ENCODE assay signal across 8 cellular contexts in the genomic region with DNA sequence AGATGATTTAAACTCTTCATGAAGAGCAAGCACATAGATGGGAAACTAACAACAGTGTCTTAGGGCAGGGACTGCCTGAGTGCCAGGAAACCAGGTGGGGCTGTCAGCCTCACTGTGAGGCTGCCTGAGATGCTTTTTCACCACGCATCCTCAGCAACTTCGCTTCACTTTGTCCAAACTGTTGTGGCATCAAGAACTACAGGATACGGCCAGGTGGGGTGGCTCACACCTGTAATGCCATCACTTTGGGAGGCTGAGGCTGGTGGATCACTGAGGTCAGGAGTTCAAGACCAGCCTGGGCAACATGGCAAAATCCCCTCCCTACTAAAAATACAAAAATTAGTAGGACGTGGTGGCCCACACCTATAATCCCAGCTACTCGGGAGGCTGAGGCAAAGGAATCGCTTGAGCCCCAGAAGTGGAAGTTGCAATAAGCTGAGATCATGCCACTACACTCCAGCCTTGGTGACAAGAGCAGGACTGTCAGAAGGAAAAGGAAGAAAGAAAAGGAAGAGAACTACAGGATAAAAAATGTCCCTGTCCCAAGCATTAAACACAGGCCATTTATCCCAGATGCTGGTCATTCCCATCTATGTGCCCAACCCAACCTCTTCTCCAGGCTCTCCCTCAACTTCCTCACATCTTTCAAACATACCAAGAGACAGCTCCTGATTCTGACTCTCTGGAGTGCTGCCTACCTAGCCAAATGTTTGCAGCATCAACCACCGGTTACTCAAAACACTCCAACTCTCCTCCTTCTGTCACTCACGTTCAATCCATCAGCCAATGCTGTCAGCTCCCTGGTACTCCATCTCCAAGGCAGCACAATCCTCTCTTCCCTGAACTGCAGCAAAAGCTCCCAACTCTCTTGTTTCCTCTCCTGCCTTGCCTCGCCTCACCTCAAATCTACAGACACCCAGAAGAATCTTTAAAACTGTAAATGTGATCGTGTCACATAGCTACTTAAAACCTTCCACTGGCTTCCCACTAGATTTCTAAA. TPM values are rescaled to one million over a fixed set of nuclear protein-coding genes. Genes with fewer than 3 reads are reported as not detected.
DNase-seq lines count a peak whose midpoint lies in the region; ATAC-seq and TF ChIP-seq lines count a peak whose summit lies in the region.

No MANE protein-coding gene starts in this region.

- peak overlapping the region; percentile 91 to 99 for H3K4me3 ChIP-seq in testis

- no peaks in the 10 kb centered on the region for H3K9me3 ChIP-seq in testis

- POLR2A ChIA-PET in activated CD4-positive, alpha-beta T cell treated with anti-CD3 and anti-CD28 coated beads, Interleukin-2, amount 10 ng/mL, durations not matched to agents 7 days and 5 days (lab: Charles Lee) = interaction anchor here (0.7 to 1.0 kb wide), 2 partner anchors 115 to 118 kb away, joined by 3 read pairs; a partner anchor contains a TSS
- POLR2A ChIA-PET in activated CD8-positive, alpha-beta T cell treated with anti-CD3 and anti-CD28 coated beads, Interleukin-2, amount 10 ng/mL, durations not matched to agents 7 days and 5 days (lab: Charles Lee) = interaction anchor here (0.6 to 1.9 kb wide), 11 partner anchors 13 to 850 kb away, joined by 3 to 11 read pairs (median 3); a partner anchor contains a TSS

- H3K4me1 ChIP-seq in testis = peaks cover 16% of the 10 kb centered on the region

- peak overlapping the region; percentile 84 for H3K27ac Mint-ChIP-seq in activated CD4-positive, alpha-beta T cell treated with anti-CD3 and anti-CD28 coated beads, Interleukin-2, amount 10 ng/mL, durations not matched to agents 7 days and 5 days
- H3K27ac Mint-ChIP-seq in activated CD8-positive, alpha-beta T cell treated with anti-CD3 and anti-CD28 coated beads, Interleukin-2, amount 10 ng/mL, durations not matched to agents 7 days and 5 days = peak overlapping the region; percentile 80
- H3K27ac Mint-ChIP-seq in immature natural killer cell = peak overlapping the region; percentile 43 to 94 (median 85)

- H3K4me1 Mint-ChIP-seq in activated CD4-positive, alpha-beta T cell treated with anti-CD3 and anti-CD28 coated beads, Interleukin-2, amount 10 ng/mL, durations not matched to agents 7 days and 5 days = peaks cover 39% of the 10 kb centered on the region
- peaks cover 36% of the 10 kb centered on the region for H3K4me1 Mint-ChIP-seq in activated CD8-positive, alpha-beta T cell treated with anti-CD3 and anti-CD28 coated beads, Interleukin-2, amount 10 ng/mL, durations not matched to agents 7 days and 5 days (ENCODE audit: low read depth)
- H3K4me1 Mint-ChIP-seq in immature natural killer cell = peaks cover 35 to 41% of the 10 kb centered on the region in 2 donors

- H3K27ac ChIP-seq in testis = peak overlapping the region; percentile 88 to 95

- H3K9me3 Mint-ChIP-seq in activated CD4-positive, alpha-beta T cell treated with anti-CD3 and anti-CD28 coated beads, Interleukin-2, amount 10 ng/mL, durations not matched to agents 7 days and 5 days = no peaks in the 10 kb centered on the region
- no peaks in the 10 kb centered on the region for H3K9me3 Mint-ChIP-seq in activated CD8-positive, alpha-beta T cell treated with anti-CD3 and anti-CD28 coated beads, Interleukin-2, amount 10 ng/mL, durations not matched to agents 7 days and 5 days (ENCODE audit: insufficient read depth)
- no peaks in the 10 kb centered on the region for H3K9me3 Mint-ChIP-seq in immature natural killer cell

- peak overlapping the region; percentile 80 for H3K4me3 Mint-ChIP-seq in activated CD4-positive, alpha-beta T cell treated with anti-CD3 and anti-CD28 coated beads, Interleukin-2, amount 10 ng/mL, durations not matched to agents 7 days and 5 days
- peak overlapping the region; percentile 91 for H3K4me3 Mint-ChIP-seq in activated CD8-positive, alpha-beta T cell treated with anti-CD3 and anti-CD28 coated beads, Interleukin-2, amount 10 ng/mL, durations not matched to agents 7 days and 5 days
- peak overlapping the region; percentile 83 to 95 (median 86) for H3K4me3 Mint-ChIP-seq in immature natural killer cell

- H3K27me3 ChIP-seq in testis = no peaks in the 10 kb centered on the region

- TF ChIP-seq CTCF in testis (IDR thresholded peaks at IDR 0.05) = no peak

- H3K36me3 ChIP-seq in testis (ENCODE audit: low read depth, missing control alignments) = no peaks in the 10 kb centered on the region

- no peak for TF ChIP-seq POLR2A in testis (IDR thresholded peaks at IDR 0.05)

- WGBS in testis, 2 donors = 47 to 55% methylated on average over 10 of the region's 10 CpGs

- intact Hi-C loops in testis (cut with DNase I; ENCODE audit: low total_unique reads) = no loop called here

- peaks cover 29% of the 10 kb centered on the region for H3K36me3 Mint-ChIP-seq in activated CD4-positive, alpha-beta T cell treated with anti-CD3 and anti-CD28 coated beads, Interleukin-2, amount 10 ng/mL, durations not matched to agents 7 days and 5 days (ENCODE audit: low read depth)
- H3K36me3 Mint-ChIP-seq in activated CD8-positive, alpha-beta T cell treated with anti-CD3 and anti-CD28 coated beads, Interleukin-2, amount 10 ng/mL, durations not matched to agents 7 days and 5 days (ENCODE audit: low read depth) = peaks cover 55% of the 10 kb centered on the region
- peaks cover 6 to 12% (median 7%) of the 10 kb centered on the region in 3 donors for H3K36me3 Mint-ChIP-seq in immature natural killer cell

- H3K27me3 Mint-ChIP-seq in activated CD4-positive, alpha-beta T cell treated with anti-CD3 and anti-CD28 coated beads, Interleukin-2, amount 10 ng/mL, durations not matched to agents 7 days and 5 days = no peaks in the 10 kb centered on the region
- no peaks in the 10 kb centered on the region for H3K27me3 Mint-ChIP-seq in activated CD8-positive, alpha-beta T cell treated with anti-CD3 and anti-CD28 coated beads, Interleukin-2, amount 10 ng/mL, durations not matched to agents 7 days and 5 days (ENCODE audit: low read depth)
- H3K27me3 Mint-ChIP-seq in immature natural killer cell (ENCODE audit: low read depth in 3 of 3) = peaks cover 4 to 14% (median 6%) of the 10 kb centered on the region in 3 donors

- ATAC-seq in activated CD8-positive, alpha-beta T cell treated with anti-CD3 and anti-CD28 coated beads, Interleukin-2, amount 10 ng/mL, durations not matched to agents 7 days and 5 days = no peak
- no peak for ATAC-seq in GM18867 (IDR thresholded peaks at IDR 0.05; ENCODE audit: unreplicated experiment)

- CTCF ChIA-PET in activated CD4-positive, alpha-beta T cell treated with anti-CD3 and anti-CD28 coated beads, Interleukin-2, amount 10 ng/mL, durations not matched to agents 7 days and 5 days (lab: Charles Lee) = interaction anchor here (0.6 to 1.2 kb wide), 4 partner anchors 9 to 146 kb away, joined by 3 to 6 read pairs (median 4); a partner anchor contains a TSS
- CTCF ChIA-PET in activated CD8-positive, alpha-beta T cell treated with anti-CD3 and anti-CD28 coated beads, Interleukin-2, amount 10 ng/mL, durations not matched to agents 7 days and 5 days (lab: Charles Lee) = interaction anchor here (0.8 to 7.9 kb wide), 8 partner anchors 9 to 120 kb away, joined by 3 to 51 read pairs (median 4); a partner anchor contains a TSS

- DNase-seq in activated CD4-positive, alpha-beta T cell treated with anti-CD3 and anti-CD28 coated beads, Interleukin-2, amount 10 ng/mL, durations not matched to agents 7 days and 5 days = peak; percentile 24
- no peak for DNase-seq in activated CD4-positive, alpha-beta T cell treated with anti-CD3 and anti-CD28 coated beads, Interleukin-2, amount 50 U/mL, for 1 hour
- peak; percentile 33 for DNase-seq in activated CD8-positive, alpha-beta T cell treated with anti-CD3 and anti-CD28 coated beads, Interleukin-2, amount 10 ng/mL, durations not matched to agents 7 days and 5 days
- DNase-seq in immature natural killer cell (no peak), testis (peak; percentile 11), NCI-H69 (lab: John Stamatoyannopoulos, UW) (no peak), NCI-H146 treated with DMSO at 0.1 percent for 48 hours (lab: John Stamatoyannopoulos, UW; ENCODE audit: unreplicated experiment) (no peak)

RNA-seq across cellular contexts. Expression of a gene that starts 1.6 kb away (rescaled TPM):
- total RNA-seq in activated CD4-positive, alpha-beta T cell treated with anti-CD3 and anti-CD28 coated beads, Interleukin-2, amount 10 ng/mL, durations not matched to agents 7 days and 5 days = 100 to 1,000 TPM; 148 to 157 TPM
- total RNA-seq in activated CD8-positive, alpha-beta T cell treated with anti-CD3 and anti-CD28 coated beads, Interleukin-2, amount 10 ng/mL, durations not matched to agents 7 days and 5 days = 100 to 1,000 TPM; 181 to 183 TPM
- polyA plus RNA-seq in immature natural killer cell = 100 to 1,000 TPM in 1 of 3 donors, 10 to 100 TPM in 2; 70.7 to 124 (median 92.6) TPM
- total RNA-seq in testis = 10 to 100 TPM; 67.1 to 85.6 TPM
- 99.3 TPM for polyA plus RNA-seq in testis (ENCODE audit: insufficient read depth, low read depth, low replicate concordance)

RNA-seq across cellular contexts. Expression of a gene that starts 24.5 kb away (rescaled TPM):
- not detected for total RNA-seq in activated CD4-positive, alpha-beta T cell treated with anti-CD3 and anti-CD28 coated beads, Interleukin-2, amount 10 ng/mL, durations not matched to agents 7 days and 5 days
- total RNA-seq in activated CD8-positive, alpha-beta T cell treated with anti-CD3 and anti-CD28 coated beads, Interleukin-2, amount 10 ng/mL, durations not matched to agents 7 days and 5 days = not detected
- not detected for polyA plus RNA-seq in immature natural killer cell
- total RNA-seq in testis = 1 to 10 TPM; 3.5 to 6.1 TPM
- polyA plus RNA-seq in testis (ENCODE audit: insufficient read depth, low read depth, low replicate concordance) = 2.1 TPM

RNA-seq across cellular contexts. Expression of a gene that starts 44.0 kb away (rescaled TPM):
- 10 to 100 TPM; 14.7 to 16.3 TPM for total RNA-seq in activated CD4-positive, alpha-beta T cell treated with anti-CD3 and anti-CD28 coated beads, Interleukin-2, amount 10 ng/mL, durations not matched to agents 7 days and 5 days
- total RNA-seq in activated CD8-positive, alpha-beta T cell treated with anti-CD3 and anti-CD28 coated beads, Interleukin-2, amount 10 ng/mL, durations not matched to agents 7 days and 5 days = 10 to 100 TPM; 18.1 to 22.3 TPM
- polyA plus RNA-seq in immature natural killer cell (10 to 100 TPM; 14.7 to 20.0 (median 15.4) TPM), testis (ENCODE audit: insufficient read depth, low read depth, low replicate concordance) (155 TPM)
- 100 to 1,000 TPM; 166 to 190 TPM for total RNA-seq in testis

Comparison
In these comparisons a context has a peak if more than half of its experiments do, and no peak if none do; other contexts are left out.
1. DNase-seq: peak in activated CD4-positive, alpha-beta T cell treated with anti-CD3 and anti-CD28 coated beads, Interleukin-2, amount 10 ng/mL, durations not matched to agents 7 days and 5 days (single experiment), activated CD8-positive, alpha-beta T cell treated with anti-CD3 and anti-CD28 coated beads, Interleukin-2, amount 10 ng/mL, durations not matched to agents 7 days and 5 days (single experiment) and testis (single experiment); none in activated CD4-positive, alpha-beta T cell treated with anti-CD3 and anti-CD28 coated beads, Interleukin-2, amount 50 U/mL, for 1 hour (single experiment), immature natural killer cell (0 of 3), NCI-H69 (single experiment) and NCI-H146 treated with DMSO at 0.1 percent for 48 hours (single experiment).
2. RNA of a gene that starts 24.5 kb away (total RNA-seq): 3.5 to 6.1 TPM in testis; not detected in activated CD4-positive, alpha-beta T cell treated with anti-CD3 and anti-CD28 coated beads, Interleukin-2, amount 10 ng/mL, durations not matched to agents 7 days and 5 days and not detected in activated CD8-positive, alpha-beta T cell treated with anti-CD3 and anti-CD28 coated beads, Interleukin-2, amount 10 ng/mL, durations not matched to agents 7 days and 5 days; every median in the first group is over 4 times any median in the second.
3. RNA of a gene that starts 44.0 kb away (total RNA-seq): 166 to 190 TPM in testis; 18.1 to 22.3 TPM in activated CD8-positive, alpha-beta T cell treated with anti-CD3 and anti-CD28 coated beads, Interleukin-2, amount 10 ng/mL, durations not matched to agents 7 days and 5 days and 14.7 to 16.3 TPM in activated CD4-positive, alpha-beta T cell treated with anti-CD3 and anti-CD28 coated beads, Interleukin-2, amount 10 ng/mL, durations not matched to agents 7 days and 5 days; every median in the first group is over 4 times any median in the second.
4. Peak in every context shown above with its lines, with median percentiles within 50 percentile points of each other: H3K27ac Mint-ChIP-seq and H3K4me3 Mint-ChIP-seq.